ENCODE assay signal across 29 cellular contexts in genomic region chr1:212155219-212155618, GRCh38.
"Had no signal": no experiment of that assay in that cellular context is flagged by ENCODE, and none has a peak within 500 bp of the region (broad histone marks: within the 10 kb centered on the region; RNA-seq: fewer than 3 reads in every experiment).

No MANE protein-coding gene starts in this region.

- H3K36me3 ChIP-seq: ascending aorta, breast epithelium, cardiac muscle cell, esophagus squamous epithelium, gastroesophageal sphincter, heart right ventricle had no signal

- H3K27me3 ChIP-seq: ascending aorta, breast epithelium, cardiac muscle cell, esophagus squamous epithelium, gastroesophageal sphincter, heart right ventricle had no signal

- H3K4me3 Mint-ChIP-seq: activated CD4-positive, alpha-beta memory T cell treated with anti-CD3 and anti-CD28 coated beads for 36 hours; activated CD4-positive, alpha-beta T cell treated with anti-CD3 and anti-CD28 coated beads for 36 hours; activated CD4-positive, alpha-beta T cell treated with anti-CD3 and anti-CD28 coated beads, Interleukin-2, amount 10 ng/mL, durations not matched to agents 24 days and 14 days; activated naive CD4-positive, alpha-beta T cell treated with anti-CD3 and anti-CD28 coated beads, Interleukin-2, amount 10 ng/mL, durations not matched to agents 7 days and 5 days; activated naive CD8-positive, alpha-beta T cell treated with anti-CD3 and anti-CD28 coated beads, Interleukin-2, amount 10 ng/mL, durations not matched to agents 7 days and 5 days; activated T-cell treated with anti-CD3 and anti-CD28 coated beads, Interleukin-2, amount 50 U/mL, for 24 hours; activated T-cell treated with anti-CD3 and anti-CD28 coated beads, Interleukin-2, amount 50 U/mL, for 72 hours; brain; dendritic cell treated with granulocyte-macrophage colony-stimulating factor and Interleukin-4, amounts not matched to agents 40 ng/mL and 50 ng/mL, for 4 days had no signal

- H3K4me1 Mint-ChIP-seq: brain had no signal

- H3K4me1 ChIP-seq: ascending aorta, breast epithelium had no signal

- H3K27me3 Mint-ChIP-seq: activated CD4-positive, alpha-beta memory T cell treated with anti-CD3 and anti-CD28 coated beads for 36 hours; activated CD4-positive, alpha-beta T cell treated with anti-CD3 and anti-CD28 coated beads for 36 hours; activated CD4-positive, alpha-beta T cell treated with anti-CD3 and anti-CD28 coated beads, Interleukin-2, amount 10 ng/mL, durations not matched to agents 24 days and 14 days; activated T-cell treated with anti-CD3 and anti-CD28 coated beads, Interleukin-2, amount 50 U/mL, for 24 hours; brain; dendritic cell treated with granulocyte-macrophage colony-stimulating factor and Interleukin-4, amounts not matched to agents 40 ng/mL and 50 ng/mL, for 4 days had no signal

- H3K9me3 ChIP-seq: ascending aorta, breast epithelium, esophagus squamous epithelium, gastroesophageal sphincter had no signal

- H3K4me3 ChIP-seq: ascending aorta, breast epithelium, cardiac muscle cell, coronary artery, esophagus squamous epithelium, gastroesophageal sphincter, heart right ventricle had no signal

- DNase-seq: activated CD4-positive, alpha-beta memory T cell treated with anti-CD3 and anti-CD28 coated beads for 36 hours; activated CD4-positive, alpha-beta T cell treated with anti-CD3 and anti-CD28 coated beads for 36 hours; activated CD4-positive, alpha-beta T cell treated with anti-CD3 and anti-CD28 coated beads, Interleukin-2, amount 10 ng/mL, durations not matched to agents 24 days and 14 days; activated CD4-positive, CD25-positive, alpha-beta regulatory T cell; activated CD4-positive, CD25-positive, alpha-beta regulatory T cell treated with anti-CD3 and anti-CD28 coated beads, Interleukin-2, amount 50 U/mL, for 72 hours; activated CD8-positive, alpha-beta memory T cell treated with anti-CD3 and anti-CD28 coated beads, Interleukin-2, amount 50 U/mL, for 48 hours; activated gamma-delta T cell; activated naive CD4-positive, alpha-beta T cell; activated naive CD4-positive, alpha-beta T cell treated with anti-CD3 and anti-CD28 coated beads, Interleukin-2, amount 10 ng/mL, durations not matched to agents 7 days and 5 days; activated naive CD8-positive, alpha-beta T cell treated with anti-CD3 and anti-CD28 coated beads, Interleukin-2, amount 10 ng/mL, durations not matched to agents 7 days and 5 days; activated T-cell treated with anti-CD3 and anti-CD28 coated beads for 4 hours; activated T-cell treated with anti-CD3 and anti-CD28 coated beads, Interleukin-2, amount 50 U/mL, for 24 hours; activated T-cell treated with anti-CD3 and anti-CD28 coated beads, Interleukin-2, amount 50 U/mL, for 72 hours; central memory CD4-positive, alpha-beta T cell; cerebellar nuclear complex; effector CD4-positive, alpha-beta T cell; esophagus squamous epithelium; foreskin melanocyte; heart right ventricle; T-helper 2 cell had no signal

- H3K9me3 Mint-ChIP-seq: activated CD4-positive, alpha-beta memory T cell treated with anti-CD3 and anti-CD28 coated beads for 36 hours; activated CD4-positive, alpha-beta T cell treated with anti-CD3 and anti-CD28 coated beads, Interleukin-2, amount 10 ng/mL, durations not matched to agents 24 days and 14 days; activated naive CD4-positive, alpha-beta T cell treated with anti-CD3 and anti-CD28 coated beads, Interleukin-2, amount 10 ng/mL, durations not matched to agents 7 days and 5 days; activated naive CD4-positive, alpha-beta T cell treated with anti-CD3 and anti-CD28 coated beads, Interleukin-2, amount 50 U/mL, for 72 hours; activated naive CD8-positive, alpha-beta T cell treated with anti-CD3 and anti-CD28 coated beads, Interleukin-2, amount 10 ng/mL, durations not matched to agents 7 days and 5 days; activated T-cell treated with anti-CD3 and anti-CD28 coated beads, Interleukin-2, amount 50 U/mL, for 24 hours; activated T-cell treated with anti-CD3 and anti-CD28 coated beads, Interleukin-2, amount 50 U/mL, for 72 hours; dendritic cell treated with granulocyte-macrophage colony-stimulating factor and Interleukin-4, amounts not matched to agents 40 ng/mL and 50 ng/mL, for 4 days had no signal

- H3K27ac Mint-ChIP-seq: activated CD4-positive, alpha-beta memory T cell treated with anti-CD3 and anti-CD28 coated beads for 36 hours; activated CD4-positive, alpha-beta T cell treated with anti-CD3 and anti-CD28 coated beads for 36 hours; activated CD4-positive, alpha-beta T cell treated with anti-CD3 and anti-CD28 coated beads, Interleukin-2, amount 10 ng/mL, durations not matched to agents 24 days and 14 days; activated naive CD4-positive, alpha-beta T cell treated with anti-CD3 and anti-CD28 coated beads, Interleukin-2, amount 10 ng/mL, durations not matched to agents 7 days and 5 days; activated naive CD4-positive, alpha-beta T cell treated with anti-CD3 and anti-CD28 coated beads, Interleukin-2, amount 50 U/mL, for 72 hours; activated naive CD8-positive, alpha-beta T cell treated with anti-CD3 and anti-CD28 coated beads, Interleukin-2, amount 10 ng/mL, durations not matched to agents 7 days and 5 days; activated T-cell treated with anti-CD3 and anti-CD28 coated beads, Interleukin-2, amount 50 U/mL, for 24 hours; activated T-cell treated with anti-CD3 and anti-CD28 coated beads, Interleukin-2, amount 50 U/mL, for 72 hours; brain; dendritic cell treated with granulocyte-macrophage colony-stimulating factor and Interleukin-4, amounts not matched to agents 40 ng/mL and 50 ng/mL, for 4 days had no signal

- H3K27ac ChIP-seq: ascending aorta, breast epithelium, cardiac muscle cell, coronary artery, epithelial cell of prostate, esophagus squamous epithelium, gastroesophageal sphincter, heart right ventricle had no signal

- ATAC-seq: activated CD4-positive, alpha-beta T cell treated with anti-CD3 and anti-CD28 coated beads for 36 hours; activated naive CD4-positive, alpha-beta T cell treated with anti-CD3 and anti-CD28 coated beads, Interleukin-2, amount 50 U/mL, for 72 hours; activated T-cell treated with anti-CD3 and anti-CD28 coated beads, Interleukin-2, amount 50 U/mL, for 72 hours; gastroesophageal sphincter; heart right ventricle had no signal

- H3K36me3 Mint-ChIP-seq: activated naive CD4-positive, alpha-beta T cell treated with anti-CD3 and anti-CD28 coated beads, Interleukin-2, amount 50 U/mL, for 72 hours; brain had no signal
